ENCODE assay signal across 19 cellular contexts in the genomic region with DNA sequence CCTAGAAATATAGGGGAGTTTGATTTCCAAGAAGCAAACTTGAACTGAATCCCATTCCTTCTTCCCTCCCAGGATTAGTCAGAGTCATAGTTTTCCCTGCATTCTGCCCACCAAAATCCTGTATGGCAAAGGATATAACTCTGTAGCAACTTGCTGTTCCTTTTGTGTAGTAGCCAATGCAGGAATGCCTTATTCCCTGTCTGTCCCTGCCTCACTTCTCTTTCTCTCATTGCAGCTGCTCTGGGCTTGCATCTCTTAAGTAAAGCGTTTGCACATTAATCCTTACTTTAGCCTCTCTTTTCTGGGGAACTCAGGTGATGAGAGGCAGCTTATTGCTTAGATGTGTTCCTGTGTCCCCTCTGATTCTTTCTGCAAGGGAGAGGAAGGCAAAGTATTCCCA.
DNase-seq lines count a peak whose midpoint lies in the region; ATAC-seq and TF ChIP-seq lines count a peak whose summit lies in the region.
"Had no signal": no experiment of that assay in that cellular context is flagged by ENCODE, and none has a peak within 500 bp of the region (broad histone marks: within the 10 kb centered on the region; RNA-seq: fewer than 3 reads in every experiment).

No MANE protein-coding gene starts in this region.

- no peak for TF ChIP-seq CTCF in fibroblast of the aortic adventitia (IDR thresholded peaks at IDR 0.05; ENCODE audit: insufficient read depth, low read length)
- no peak for TF ChIP-seq CTCF in progenitor cell of endocrine pancreas (IDR thresholded peaks at IDR 0.05; ENCODE audit: unreplicated experiment)

- H3K4me3 ChIP-seq in NT2/D1 (ENCODE audit: insufficient read length, low read depth): no peak overlapping the region
- no peak overlapping the region for H3K4me3 ChIP-seq in fibroblast of the aortic adventitia (ENCODE audit: low read depth, low read length)
- H3K4me3 ChIP-seq: BLaER1 treated with 17β-estradiol and CSF1 and Interleukin-3, amounts not matched to agents 10 nM and 100 nM; PC-9; SJCRH30 had no signal

- peaks cover 4% of the 10 kb centered on the region for H3K4me1 Mint-ChIP-seq in progenitor cell of endocrine pancreas (ENCODE audit: low read depth)
- H3K4me1 Mint-ChIP-seq: CD8-positive, alpha-beta memory T cell had no signal

- no peaks in the 10 kb centered on the region for H3K9me3 ChIP-seq in NT2/D1 (ENCODE audit: insufficient read depth, low read length)
- H3K9me3 ChIP-seq: BLaER1 treated with 17β-estradiol and CSF1 and Interleukin-3, amounts not matched to agents 10 nM and 100 nM; SJCRH30 had no signal

- H3K9me3 Mint-ChIP-seq in progenitor cell of endocrine pancreas (ENCODE audit: low read depth): no peaks in the 10 kb centered on the region

- no peaks in the 10 kb centered on the region for H3K36me3 Mint-ChIP-seq in progenitor cell of endocrine pancreas (ENCODE audit: insufficient read depth)
- H3K36me3 Mint-ChIP-seq: CD8-positive, alpha-beta memory T cell had no signal

- H3K27me3 Mint-ChIP-seq in progenitor cell of endocrine pancreas: no peaks in the 10 kb centered on the region
- H3K27me3 Mint-ChIP-seq: CD8-positive, alpha-beta memory T cell had no signal

- peak overlapping the region; percentile 71 for H3K27ac Mint-ChIP-seq in progenitor cell of endocrine pancreas

- no peak overlapping the region for H3K9ac ChIP-seq in NT2/D1 (ENCODE audit: insufficient read length, low read depth)
- H3K9ac ChIP-seq: BLaER1 treated with 17β-estradiol and CSF1 and Interleukin-3, amounts not matched to agents 10 nM and 100 nM had no signal

- no peak for ATAC-seq in GM19328 (IDR thresholded peaks at IDR 0.05; ENCODE audit: unreplicated experiment)
- no peak for ATAC-seq in HG03432 (IDR thresholded peaks at IDR 0.05; ENCODE audit: unreplicated experiment)
- ATAC-seq: HepG2 had no signal

- H3K4me3 Mint-ChIP-seq in progenitor cell of endocrine pancreas (ENCODE audit: low read depth): no peak overlapping the region
- H3K4me3 Mint-ChIP-seq: CD8-positive, alpha-beta memory T cell had no signal

- H3K36me3 ChIP-seq in NT2/D1 (ENCODE audit: insufficient read depth, insufficient read length, low read length): no peaks in the 10 kb centered on the region
- H3K36me3 ChIP-seq: BLaER1 treated with 17β-estradiol and CSF1 and Interleukin-3, amounts not matched to agents 10 nM and 100 nM; SJCRH30 had no signal

- DNase-seq in AG20443 (ENCODE audit: low spot score) (peak; percentile 8), NT2/D1 (ENCODE audit: low read depth, low spot score) (peak; percentile 13), fibroblast of the aortic adventitia (ENCODE audit: low read depth) (peak; percentile 15), progenitor cell of endocrine pancreas (ENCODE audit: low spot score, unreplicated experiment) (no peak), kidney tubule cell (ENCODE audit: low spot score) (no peak)
- DNase-seq in stimulated activated CD4-positive, alpha-beta T cell treated with anti-CD3 and anti-CD28 coated beads, Interleukin-4, amount 100 ng/mL, for 24 hours: no peak
- DNase-seq: CD8-positive, alpha-beta memory T cell; KG1; MV-4-11; NCI-H1417 treated with DMSO at 0.1 percent for 48 hours; NCI-H187 treated with DMSO at 0.1 percent for 48 hours; NCI-H345; NCI-H524 treated with DMSO at 0.1 percent for 48 hours; PC-9; SJCRH30 had no signal

- no peaks in the 10 kb centered on the region for H3K27me3 ChIP-seq in NT2/D1 (ENCODE audit: insufficient read depth, insufficient read length)
- H3K27me3 ChIP-seq: SJCRH30 had no signal

- no peaks in the 10 kb centered on the region for H3K4me1 ChIP-seq in NT2/D1 (ENCODE audit: insufficient read depth, insufficient read length)
- H3K4me1 ChIP-seq: BLaER1 treated with 17β-estradiol and CSF1 and Interleukin-3, amounts not matched to agents 10 nM and 100 nM; SJCRH30 had no signal

Comparison
In these comparisons a context has a peak if more than half of its experiments do, and no peak if none do; other contexts are left out.
1. DNase-seq: peak in AG20443 (single experiment), NT2/D1 (single experiment) and fibroblast of the aortic adventitia (single experiment); none in progenitor cell of endocrine pancreas (single experiment), stimulated activated CD4-positive, alpha-beta T cell treated with anti-CD3 and anti-CD28 coated beads, Interleukin-4, amount 100 ng/mL, for 24 hours (single experiment) and kidney tubule cell (single experiment).